ENCODE assay signal across 10 cellular contexts in genomic region chr3:50610181-50610971, GRCh38. TPM values are rescaled to one million over a fixed set of nuclear protein-coding genes. Genes with fewer than 3 reads are reported as not detected.
DNase-seq lines count a peak whose midpoint lies in the region; ATAC-seq, FAIRE-seq and TF ChIP-seq lines count a peak whose summit lies in the region.
"Had no signal": no experiment of that assay in that cellular context is flagged by ENCODE, and none has a peak within 500 bp of the region (broad histone marks: within the 10 kb centered on the region; RNA-seq: fewer than 3 reads in every experiment).

No MANE protein-coding gene starts in this region.

- no peaks in the 10 kb centered on the region for H3K9me3 ChIP-seq in kidney (ENCODE audit: control insufficient read depth in 1 of 2, low read length in 2 of 2)

- peak overlapping the region; percentile 96 to 97 for H3K9ac ChIP-seq in kidney (ENCODE audit: low read length in 2 of 2)

- in situ Hi-C loops in KBM-7 (cut with MboI; ENCODE audit: low pct_unique_long_range_greater_than_20kb, low sequenced_read_pairs) = no loop called here

- H3K27ac ChIP-seq in kidney (ENCODE audit: low read depth in 2 of 2, low read length in 2 of 2) = peak overlapping the region; percentile 98 to 99

- peak overlapping the region; percentile 93 to 95 for H3K4me3 ChIP-seq in kidney (ENCODE audit: low read length in 2 of 2)

- peaks cover 43 to 44% of the 10 kb centered on the region in 2 donors for H3K4me1 ChIP-seq in kidney (ENCODE audit: control insufficient read depth in 1 of 2, insufficient read depth in 1 of 2, low read depth in 1 of 2, low read length in 2 of 2)

- no peak for ATAC-seq in stimulated activated naive CD8-positive, alpha-beta T cell treated with anti-CD3 and anti-CD28 coated beads, Interleukin-15, Interleukin-2, amounts not matched to agents 100 U/mL and 50 U/mL, for 24 hours
- ATAC-seq in HG03342 (IDR thresholded peaks at IDR 0.05; ENCODE audit: unreplicated experiment) = no peak
- ATAC-seq: Panc1 had no signal

- intact Hi-C loops in kidney (cut with DNase I) = loop anchor here (5.0 kb wide), 1 partner anchor 38 kb away; no protein-coding TSS in a partner anchor

- no peak for TF ChIP-seq CTCF in kidney (IDR thresholded peaks at IDR 0.05; ENCODE audit: borderline replicate concordance, extremely low read depth, insufficient read depth)

- peaks cover 29 to 43% of the 10 kb centered on the region in 2 donors for H3K36me3 ChIP-seq in kidney (ENCODE audit: control insufficient read depth in 1 of 2, insufficient read depth in 2 of 2, low read length in 2 of 2)

- DNase-seq in KBM-7 = peak; percentile 52
- peak; percentile 46 for DNase-seq in activated naive CD4-positive, alpha-beta T cell treated with anti-CD3 and anti-CD28 coated beads, Interleukin-2, amount 50 U/mL, for 16 hours
- peak; percentile 80 for DNase-seq in kidney
- DNase-seq in stimulated activated naive CD8-positive, alpha-beta T cell treated with anti-CD3 and anti-CD28 coated beads, Interleukin-15, Interleukin-2, amounts not matched to agents 100 U/mL and 50 U/mL, for 24 hours = peak; percentile 55
- DNase-seq in DMS79 treated with DMSO at 0.1 percent for 48 hours (lab: John Stamatoyannopoulos, UW) = no peak
- DNase-seq in activated gamma-delta T cell treated with Interleukin-2 at 50 U/mL for 16 hours = no peak
- no peak for DNase-seq in H4 (ENCODE audit: low spot score)

- no peak for FAIRE-seq in kidney (lab: Jason Lieb, UNC)

RNA-seq across cellular contexts. Expression of gene CISH, which starts 1.2 kb away (rescaled TPM):
- total RNA-seq in kidney = 30.8 TPM
- polyA plus RNA-seq in kidney (ENCODE audit: insufficient read depth, low read depth, low replicate concordance) = 59.4 TPM
- 0.23 and 1.3 TPM in 2 replicates for total RNA-seq in H4 (2014; rRNA removed; shearing (Covaris generic))
- polyA plus RNA-seq: neural cell had no signal

RNA-seq across cellular contexts. Expression of gene MAPKAPK3, which starts 6.6 kb away (rescaled TPM):
- 75.8 TPM for total RNA-seq in kidney
- polyA plus RNA-seq in kidney (ENCODE audit: insufficient read depth, low read depth, low replicate concordance) = 68.0 TPM
- 25.5 and 28.6 TPM in 2 replicates for total RNA-seq in H4 (2014; rRNA removed; shearing (Covaris generic))

RNA-seq across cellular contexts. Expression of gene HEMK1, which starts 41.1 kb away (rescaled TPM):
- 25.1 TPM for total RNA-seq in kidney
- 30.3 TPM for polyA plus RNA-seq in kidney (ENCODE audit: insufficient read depth, low read depth, low replicate concordance)
- 5.6 and 7.3 TPM in 2 replicates for total RNA-seq in H4 (2014; rRNA removed; shearing (Covaris generic))

RNA-seq across cellular contexts. Expression of gene C3orf18, which starts 42.8 kb away (rescaled TPM):
- total RNA-seq in kidney = 6.2 TPM
- polyA plus RNA-seq in kidney (ENCODE audit: insufficient read depth, low read depth, low replicate concordance) = 14.9 TPM
- 0.41 and 0.68 TPM in 2 replicates for total RNA-seq in H4 (2014; rRNA removed; shearing (Covaris generic))

Comparison
In these comparisons a context has a peak if more than half of its experiments do, and no peak if none do; other contexts are left out.
1. DNase-seq: peak in KBM-7 (single experiment), activated naive CD4-positive, alpha-beta T cell treated with anti-CD3 and anti-CD28 coated beads, Interleukin-2, amount 50 U/mL, for 16 hours (single experiment), kidney (single experiment) and stimulated activated naive CD8-positive, alpha-beta T cell treated with anti-CD3 and anti-CD28 coated beads, Interleukin-15, Interleukin-2, amounts not matched to agents 100 U/mL and 50 U/mL, for 24 hours (single experiment); none in DMS79 treated with DMSO at 0.1 percent for 48 hours (single experiment), activated gamma-delta T cell treated with Interleukin-2 at 50 U/mL for 16 hours (single experiment) and H4 (single experiment).
2. RNA of gene CISH, which starts 1.2 kb away (total RNA-seq): 30.8 TPM in kidney (single experiment); 0.23 to 1.3 TPM in H4; every median in the first group is over 10 times any median in the second.